9 cellular contexts compared by ENCODE assay signal in genomic region chr11:60985991-60986915, GRCh38. TPM values are rescaled to one million over a fixed set of nuclear protein-coding genes. Genes with fewer than 3 reads are reported as not detected.
DNase-seq lines count a peak whose midpoint lies in the region; ATAC-seq and TF ChIP-seq lines count a peak whose summit lies in the region.
"Had no signal": no experiment of that assay in that cellular context is flagged by ENCODE, and none has a peak within 500 bp of the region (broad histone marks: within the 10 kb centered on the region; RNA-seq: fewer than 3 reads in every experiment).

No MANE protein-coding gene starts in this region.

- peak overlapping the region; percentile 80 for H3K4me3 Mint-ChIP-seq in activated CD4-positive, alpha-beta memory T cell treated with anti-CD3 and anti-CD28 coated beads, Interleukin-2, amount 10 ng/mL, durations not matched to agents 7 days and 5 days

- peak; percentile 90 for DNase-seq in activated CD4-positive, alpha-beta memory T cell treated with anti-CD3 and anti-CD28 coated beads, Interleukin-2, amount 10 ng/mL, durations not matched to agents 7 days and 5 days
- DNase-seq in epithelial cell of esophagus (ENCODE audit: low read depth), result peak; percentile 87
- peak; percentile 87 to 90 for DNase-seq in stimulated activated CD8-positive, alpha-beta memory T cell treated with anti-CD3 and anti-CD28 coated beads, Interleukin-15, amount 100 ng/mL, for 48 hours (ENCODE audit: low read depth in 2 of 2)
- DNase-seq in NCI-H1436 (lab: John Stamatoyannopoulos, UW), result no peak
- DNase-seq in OCI-M2 (lab: John Stamatoyannopoulos, UW; ENCODE audit: unreplicated experiment), result no peak

- POLR2A ChIA-PET in activated CD4-positive, alpha-beta memory T cell treated with anti-CD3 and anti-CD28 coated beads, Interleukin-2, amount 10 ng/mL, durations not matched to agents 7 days and 5 days (lab: Charles Lee), result interaction anchor here (0.6 to 6.6 kb wide), 24 partner anchors 10 to 1855 kb away, joined by 3 to 61 read pairs (median 5); partner anchors contain the start of genes CD5 and TMEM109

- peak overlapping the region; percentile 99 for H3K27ac Mint-ChIP-seq in activated CD4-positive, alpha-beta memory T cell treated with anti-CD3 and anti-CD28 coated beads, Interleukin-2, amount 10 ng/mL, durations not matched to agents 7 days and 5 days

- H3K4me1 Mint-ChIP-seq in activated CD4-positive, alpha-beta memory T cell treated with anti-CD3 and anti-CD28 coated beads, Interleukin-2, amount 10 ng/mL, durations not matched to agents 7 days and 5 days, result peaks cover 91% of the 10 kb centered on the region

- H3K4me3 ChIP-seq in epithelial cell of esophagus (ENCODE audit: low read length), result no peak overlapping the region

- CTCF ChIA-PET in activated CD4-positive, alpha-beta memory T cell treated with anti-CD3 and anti-CD28 coated beads, Interleukin-2, amount 10 ng/mL, durations not matched to agents 7 days and 5 days (lab: Charles Lee), result interaction anchor here (0.8 to 2.0 kb wide), 9 partner anchors 9 to 143 kb away, joined by 3 to 10 read pairs (median 4); partner anchors contain the start of gene CD6

- H3K27me3 Mint-ChIP-seq in activated CD4-positive, alpha-beta memory T cell treated with anti-CD3 and anti-CD28 coated beads, Interleukin-2, amount 10 ng/mL, durations not matched to agents 7 days and 5 days, result no peaks in the 10 kb centered on the region

- H3K36me3 ChIP-seq in KOPT-K1 (ENCODE audit: insufficient read depth, low read length), result peaks cover 26% of the 10 kb centered on the region

- H3K27ac ChIP-seq in KOPT-K1 (ENCODE audit: low read depth, low read length, poor library complexity, severe bottlenecking), result peak overlapping the region; percentile 73

- ATAC-seq in GM19467 (IDR thresholded peaks at IDR 0.05; ENCODE audit: unreplicated experiment) (no peak), HG03097 (IDR thresholded peaks at IDR 0.05; ENCODE audit: low FRiP score, unreplicated experiment) (no peak)

- peaks cover 80% of the 10 kb centered on the region for H3K36me3 Mint-ChIP-seq in activated CD4-positive, alpha-beta memory T cell treated with anti-CD3 and anti-CD28 coated beads, Interleukin-2, amount 10 ng/mL, durations not matched to agents 7 days and 5 days (ENCODE audit: low read depth)

- TF ChIP-seq CTCF in epithelial cell of esophagus (IDR thresholded peaks at IDR 0.05; ENCODE audit: insufficient read depth, low read depth, low read length, missing control alignments), result no peak

- no peaks in the 10 kb centered on the region for H3K9me3 Mint-ChIP-seq in activated CD4-positive, alpha-beta memory T cell treated with anti-CD3 and anti-CD28 coated beads, Interleukin-2, amount 10 ng/mL, durations not matched to agents 7 days and 5 days

- H3K9me3 ChIP-seq in KOPT-K1 (ENCODE audit: insufficient read depth, low read length, poor library complexity, severe bottlenecking), result no peaks in the 10 kb centered on the region

RNA-seq across cellular contexts. Expression of gene CD6, which starts 14.8 kb away (rescaled TPM):
- total RNA-seq in activated CD4-positive, alpha-beta memory T cell treated with anti-CD3 and anti-CD28 coated beads, Interleukin-2, amount 10 ng/mL, durations not matched to agents 7 days and 5 days, result 100 to 1,000 TPM; 293 to 299 TPM
- total RNA-seq: osteocyte had no signal

RNA-seq across cellular contexts. Expression of gene SLC15A3, which starts 34.3 kb away (rescaled TPM):
- total RNA-seq in activated CD4-positive, alpha-beta memory T cell treated with anti-CD3 and anti-CD28 coated beads, Interleukin-2, amount 10 ng/mL, durations not matched to agents 7 days and 5 days, result 1 to 10 TPM in 1 of 2 experiments, under 1 TPM in 1; 0.28 to 1.0 TPM

Comparison
In these comparisons a context has a peak if more than half of its experiments do, and no peak if none do; other contexts are left out.
1. DNase-seq: peak in activated CD4-positive, alpha-beta memory T cell treated with anti-CD3 and anti-CD28 coated beads, Interleukin-2, amount 10 ng/mL, durations not matched to agents 7 days and 5 days (single experiment), epithelial cell of esophagus (single experiment) and stimulated activated CD8-positive, alpha-beta memory T cell treated with anti-CD3 and anti-CD28 coated beads, Interleukin-15, amount 100 ng/mL, for 48 hours (2 of 2); none in NCI-H1436 (single experiment) and OCI-M2 (single experiment).